10 cellular contexts compared by ENCODE assay signal in the genomic region with DNA sequence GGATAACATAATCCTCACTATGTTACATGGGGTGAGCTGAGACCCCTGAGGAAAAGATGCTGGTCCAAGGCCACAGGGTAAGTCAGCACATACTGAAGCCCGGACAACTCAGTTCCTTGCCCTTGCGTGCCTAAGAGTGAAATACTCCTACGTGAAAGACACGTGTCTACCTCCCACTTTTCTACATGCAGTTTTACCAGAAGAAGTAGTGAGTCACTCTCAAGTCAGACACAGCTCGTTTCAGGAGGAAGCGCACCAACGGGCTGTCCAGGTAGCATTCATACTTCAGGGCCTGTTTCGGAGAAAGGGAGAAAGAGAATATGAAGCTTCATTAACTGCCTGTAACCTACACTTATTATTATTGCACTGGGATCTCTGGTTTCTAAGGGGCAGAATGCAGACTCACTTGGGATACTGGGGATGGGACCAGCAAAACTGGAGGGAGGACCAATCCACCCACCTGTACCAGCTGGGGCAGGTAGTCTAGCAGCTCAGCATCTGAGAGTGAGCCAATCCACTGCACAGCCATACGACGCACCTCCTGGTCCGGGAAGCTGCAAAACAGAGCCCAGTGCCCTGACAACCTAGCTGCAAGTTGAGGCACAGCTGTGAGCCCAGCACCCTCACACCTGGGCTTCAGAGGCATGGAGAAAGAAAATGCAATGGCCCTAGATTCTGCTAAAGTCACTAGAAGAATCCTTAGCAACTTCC. TPM values are rescaled to one million over a fixed set of nuclear protein-coding genes. Genes with fewer than 3 reads are reported as not detected.
A peak's percentile ranks its signal among the peaks of the same experiment; 100 is the strongest.
DNase-seq lines count a peak whose midpoint lies in the region; ATAC-seq and TF ChIP-seq lines count a peak whose summit lies in the region.
"Had no signal": no experiment of that assay in that cellular context is flagged by ENCODE, and none has a peak within 500 bp of the region (broad histone marks: within the 10 kb centered on the region; RNA-seq: fewer than 3 reads in every experiment).

No MANE protein-coding gene starts in this region.

- TSS peak; percentile 17 for BruUV-seq in PC-3 (replicated peaks; lab: Mats Ljungman, UMichigan)

- DNase-seq in Daoy (ENCODE audit: low read depth), result peak; percentile 67
- peak; percentile 96 for DNase-seq in PC-3
- DNase-seq in endothelial cell (ENCODE audit: low spot score), result no peak
- DNase-seq in smooth muscle cell (lab: John Stamatoyannopoulos, UW; ENCODE audit: unreplicated experiment), result no peak
- DNase-seq in foreskin melanocyte, result no peak
- no peak for DNase-seq in NOMO-1 treated with dmso at 0.1 percent for 144 hours (lab: John Stamatoyannopoulos, UW; ENCODE audit: unreplicated experiment)
- DNase-seq: COR-L47, SHP77 treated with DMSO at 0.1 percent for 48 hours had no signal

- peak overlapping the region; percentile 29; the same call in 1 of the 2 replicates for H3K4me3 ChIP-seq in PC-3 (ENCODE audit: low read length)
- no peak overlapping the region for H3K4me3 ChIP-seq in smooth muscle cell

- WGBS in smooth muscle cell (ENCODE audit: low lambda C conversion rate), result 72% methylated on average over 11 of the region's 11 CpGs

- H3K9me3 ChIP-seq in PC-3 (ENCODE audit: low read length), result no peaks in the 10 kb centered on the region
- H3K9me3 ChIP-seq in smooth muscle cell (replicated peaks; ENCODE audit: low read depth), result no peaks in the 10 kb centered on the region

- H3F3A ChIP-seq in PC-3 (ENCODE audit: low read length, unreplicated experiment) (peaks cover 19% of the 10 kb centered on the region), smooth muscle cell (ENCODE audit: low read depth) (peaks cover 11% of the 10 kb centered on the region)

- H3K9ac ChIP-seq in PC-3 (ENCODE audit: low read length) (peak overlapping the region; percentile 68), smooth muscle cell (ENCODE audit: low read depth) (peak overlapping the region; percentile 52)
- H3K9ac ChIP-seq: KMS-11 had no signal

- no peaks in the 10 kb centered on the region for H3K79me2 ChIP-seq in PC-3 (ENCODE audit: low read length)
- H3K79me2 ChIP-seq in smooth muscle cell (ENCODE audit: low read depth), result no peaks in the 10 kb centered on the region

- peaks cover 91% of the 10 kb centered on the region for H3K36me3 Mint-ChIP-seq in endothelial cell (ENCODE audit: low read depth, unreplicated experiment)

- peaks cover 53% of the 10 kb centered on the region for H3K4me1 Mint-ChIP-seq in endothelial cell (ENCODE audit: unreplicated experiment)

- H3K36me3 ChIP-seq in PC-3 (ENCODE audit: low read depth, low read length) (peaks cover 54% of the 10 kb centered on the region), smooth muscle cell (ENCODE audit: low read depth) (no peaks in the 10 kb centered on the region)

- CTCF ChIA-PET in PC-3 (lab: Charles Lee), result interaction anchor here (0.5 to 1.4 kb wide), 12 partner anchors 12 to 384 kb away, joined by 3 to 12 read pairs (median 4); a partner anchor contains a TSS

- intact Hi-C loops in PC-3 (cut with micrococcal nuclease), result loop anchor here (1.0 kb wide), 1 partner anchor 49 kb away; no protein-coding TSS in a partner anchor

- peak overlapping the region; percentile 65 for H3K27ac Mint-ChIP-seq in endothelial cell (ENCODE audit: unreplicated experiment)

- H3K27ac ChIP-seq in PC-3 (ENCODE audit: low read length) (peak overlapping the region; percentile 93), smooth muscle cell (ENCODE audit: low read depth) (peak overlapping the region; percentile 92)
- H3K27ac ChIP-seq: KMS-11 had no signal

- no peaks in the 10 kb centered on the region for H3K9me2 ChIP-seq in PC-3 (replicated peaks; ENCODE audit: low read length)

- ATAC-seq in PC-3 (peak; percentile 77), HG02938 (IDR thresholded peaks at IDR 0.05; ENCODE audit: unreplicated experiment) (no peak)

- peak overlapping the region; percentile 77 for H3K4me2 ChIP-seq in PC-3 (ENCODE audit: low read length)
- peak overlapping the region; percentile 20 for H3K4me2 ChIP-seq in smooth muscle cell
- H3K4me2 ChIP-seq: KMS-11 had no signal

- H3K9me3 Mint-ChIP-seq in endothelial cell (ENCODE audit: unreplicated experiment), result no peaks in the 10 kb centered on the region

- H3K27me3 ChIP-seq in PC-3 (ENCODE audit: low read length), result no peaks in the 10 kb centered on the region
- no peaks in the 10 kb centered on the region for H3K27me3 ChIP-seq in smooth muscle cell (ENCODE audit: low read depth)

- no peak for TF ChIP-seq CTCF in PC-3 (conservative IDR thresholded peaks at IDR 0.05; ENCODE audit: low read depth, low read length)
- TF ChIP-seq CTCF in endothelial cell (IDR thresholded peaks at IDR 0.05; ENCODE audit: unreplicated experiment), result no peak
- no peak for TF ChIP-seq CTCF in smooth muscle cell (IDR thresholded peaks at IDR 0.05; ENCODE audit: borderline replicate concordance, insufficient read depth, poor library complexity, severe bottlenecking)

- H3K4me1 ChIP-seq in PC-3 (ENCODE audit: insufficient read depth, low read length) (peaks cover 49% of the 10 kb centered on the region), smooth muscle cell (ENCODE audit: low read depth) (no peaks in the 10 kb centered on the region)

- peak overlapping the region; percentile 27 for H3K4me3 Mint-ChIP-seq in endothelial cell (ENCODE audit: unreplicated experiment)

- H3K27me3 Mint-ChIP-seq in endothelial cell (ENCODE audit: unreplicated experiment), result peaks cover 13% of the 10 kb centered on the region

- H4K20me1 ChIP-seq in PC-3 (ENCODE audit: low read length) (no peaks in the 10 kb centered on the region), smooth muscle cell (ENCODE audit: low read depth) (no peaks in the 10 kb centered on the region)

- no peak overlapping the region for H2AFZ ChIP-seq in PC-3 (ENCODE audit: low read length)
- no peak overlapping the region for H2AFZ ChIP-seq in smooth muscle cell (ENCODE audit: low read depth)

- POLR2A ChIA-PET in PC-3 (lab: Charles Lee; ENCODE audit: unreplicated experiment), result interaction anchor here (0.5 to 1.1 kb wide), 4 partner anchors 49 to 72 kb away, joined by 3 to 7 read pairs (median 4); a partner anchor contains a TSS

RNA-seq across cellular contexts. Expression of a gene that starts 32.4 kb away (rescaled TPM):
- 22.5 and 30.7 TPM in 2 replicates for total RNA-seq in Daoy (2014; rRNA removed; shearing (Covaris generic))
- total RNA-seq in PC-3 (2014; rRNA removed) (50.7 and 57.5 TPM in 2 replicates), endothelial cell (ENCODE audit: unreplicated experiment) (43.2 TPM), smooth muscle cell (68.1 and 74.8 TPM in 2 replicates)
- polyA plus RNA-seq in smooth muscle cell, result 24.1 and 25.0 TPM in 2 replicates

RNA-seq across cellular contexts. Expression of a gene that starts 50.6 kb away (rescaled TPM):
- 0.54 and 0.91 TPM in 2 replicates for total RNA-seq in Daoy (2014; rRNA removed; shearing (Covaris generic))
- 34.7 and 35.3 TPM in 2 replicates for total RNA-seq in PC-3 (2014; rRNA removed)
- total RNA-seq in endothelial cell (ENCODE audit: unreplicated experiment), result 256 TPM
- total RNA-seq in smooth muscle cell, result 9.5 and 11.5 TPM in 2 replicates
- polyA plus RNA-seq in smooth muscle cell, result 3.0 and 5.0 TPM in 2 replicates

Comparison
In these comparisons a context has a peak if more than half of its experiments do, and no peak if none do; other contexts are left out.
1. DNase-seq: peak in Daoy (single experiment) and PC-3 (single experiment); none in endothelial cell (single experiment), smooth muscle cell (single experiment), foreskin melanocyte (single experiment) and NOMO-1 treated with dmso at 0.1 percent for 144 hours (single experiment).